ENCODE assay signal across 19 cellular contexts in the genomic region with DNA sequence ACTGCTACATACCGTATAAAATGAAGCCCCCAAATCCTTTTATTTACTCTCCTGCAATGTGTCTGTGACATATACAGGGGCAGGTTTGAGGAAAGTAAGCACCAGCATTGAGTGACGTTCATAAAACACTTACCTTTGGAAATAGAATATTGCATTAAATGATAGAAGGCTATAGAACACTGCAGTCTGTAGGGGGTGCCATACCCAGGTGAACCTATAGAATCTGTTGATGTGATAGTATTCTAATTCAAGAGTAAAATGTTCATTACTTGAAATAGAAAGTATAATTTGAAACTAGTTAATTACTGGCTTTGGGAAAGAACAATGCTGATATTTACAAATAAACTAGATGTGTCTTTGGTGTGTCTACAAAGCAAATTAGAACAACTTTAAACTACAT. TPM values are rescaled to one million over a fixed set of nuclear protein-coding genes. Genes with fewer than 3 reads are reported as not detected.
DNase-seq lines count a peak whose midpoint lies in the region; ATAC-seq and TF ChIP-seq lines count a peak whose summit lies in the region.
"Had no signal": no experiment of that assay in that cellular context is flagged by ENCODE, and none has a peak within 500 bp of the region (broad histone marks: within the 10 kb centered on the region; RNA-seq: fewer than 3 reads in every experiment).

No MANE protein-coding gene starts in this region.

- H2AFZ ChIP-seq in OCI-LY7 (ENCODE audit: low read length) = no peak overlapping the region

- H3K79me2 ChIP-seq in OCI-LY7 (ENCODE audit: insufficient read depth, low read depth, low read length) = no peaks in the 10 kb centered on the region

- peak; percentile 57 for TF ChIP-seq CTCF in OCI-LY7 (conservative IDR thresholded peaks at IDR 0.05; ENCODE audit: low read length)
- peak; percentile 28 for TF ChIP-seq CTCF in retinal pigment epithelial cell (conservative IDR thresholded peaks at IDR 0.05; ENCODE audit: low read depth, low read length)

- BruUV-seq in OCI-LY7 (replicated peaks; lab: Mats Ljungman, UMichigan) = no TSS peak

- H3K36me3 ChIP-seq in OCI-LY7 (ENCODE audit: insufficient read depth, low read length) = no peaks in the 10 kb centered on the region
- H3K36me3 ChIP-seq: BLaER1 had no signal

- no peaks in the 10 kb centered on the region for H3K4me1 ChIP-seq in OCI-LY7 (ENCODE audit: insufficient read depth, low read length, poor library complexity, severe bottlenecking)
- H3K4me1 ChIP-seq: BLaER1, testis had no signal

- ATAC-seq in Right ventricle myocardium inferior = no peak
- ATAC-seq: activated CD4-positive, alpha-beta T cell treated with anti-CD3 and anti-CD28 coated beads for 36 hours; HepG2; left colon had no signal

- no peaks in the 10 kb centered on the region for H3K9me3 ChIP-seq in OCI-LY7 (ENCODE audit: low read length)
- H3K9me3 ChIP-seq: testis had no signal

- no peaks in the 10 kb centered on the region for H3K9me2 ChIP-seq in OCI-LY7 (ENCODE audit: insufficient read depth, low read length)

- no peak overlapping the region for H3K4me2 ChIP-seq in OCI-LY7 (ENCODE audit: low read length)
- H3K4me2 ChIP-seq: BLaER1 had no signal

- H4K20me1 ChIP-seq in OCI-LY7 (ENCODE audit: insufficient read depth, low read length) = no peaks in the 10 kb centered on the region
- H4K20me1 ChIP-seq: BLaER1 had no signal

- DNase-seq in DMS53 (lab: John Stamatoyannopoulos, UW) = peak; percentile 24
- no peak for DNase-seq in DMS53 treated with DMSO at 0.1 percent for 48 hours (lab: John Stamatoyannopoulos, UW; ENCODE audit: unreplicated experiment)
- no peak for DNase-seq in OCI-LY7 (ENCODE audit: low spot score)
- peak; percentile 7 for DNase-seq in dermis blood vessel endothelial cell
- no peak for DNase-seq in retinal pigment epithelial cell (ENCODE audit: low read depth)
- no peak for DNase-seq in islet precursor cell
- DNase-seq in GM03348 (ENCODE audit: low spot score) = no peak
- DNase-seq in Right ventricle myocardium inferior (ENCODE audit: missing footprints) = no peak
- DNase-seq: 8988T; activated CD4-positive, alpha-beta T cell treated with anti-CD3 and anti-CD28 coated beads for 36 hours; effector memory CD4-positive, alpha-beta T cell; left colon; NCI-H1930; NCI-H446; testis had no signal

- no peak overlapping the region for H3K27ac ChIP-seq in OCI-LY7 (ENCODE audit: low read depth, low read length, poor library complexity, severe bottlenecking)
- H3K27ac ChIP-seq: BLaER1, testis had no signal

- intact Hi-C loops in OCI-LY7 (cut with micrococcal nuclease; ENCODE audit: unreplicated experiment) (no loop called here), Right ventricle myocardium inferior (cut with DNase I) (no loop called here)

- POLR2A ChIA-PET in OCI-LY7 (lab: Charles Lee) = no interaction called here

- H3K4me3 ChIP-seq in OCI-LY7 (ENCODE audit: low read depth, low read length, poor library complexity, severe bottlenecking) = no peak overlapping the region
- H3K4me3 ChIP-seq in retinal pigment epithelial cell (ENCODE audit: low read length) = no peak overlapping the region
- H3K4me3 ChIP-seq: BLaER1, testis had no signal

- CTCF ChIA-PET in OCI-LY7 (lab: Charles Lee; ENCODE audit: unreplicated experiment) = no interaction called here

RNA-seq across cellular contexts. Expression of gene PRL, which starts 47.0 kb away (rescaled TPM):
- total RNA-seq in OCI-LY7 (2014; rRNA removed; shearing (Covaris generic)) = not detected in 2 replicates
- total RNA-seq in OCI-LY7 (2022) (not detected in 2 replicates), dermis blood vessel endothelial cell (not detected in 2 replicates), Right ventricle myocardium inferior (not detected)
- total RNA-seq: activated CD4-positive, alpha-beta T cell treated with anti-CD3 and anti-CD28 coated beads for 36 hours; activated T-helper 2 cell treated with anti-CD3 and anti-CD28 coated beads, Interferon-gamma antibody, Interleukin-2, Interleukin-4, amounts not matched to agents 10 μg/mL and 5 μg/mL and 100 μg/mL, durations not matched to agents 14 hours and 24 hours and 36 hours; HepG2; left colon; mononuclear cell had no signal

Comparison
In these comparisons a context has a peak if more than half of its experiments do, and no peak if none do; other contexts are left out.
1. DNase-seq: peak in DMS53 (single experiment) and dermis blood vessel endothelial cell (single experiment); none in DMS53 treated with DMSO at 0.1 percent for 48 hours (single experiment), OCI-LY7 (single experiment), retinal pigment epithelial cell (single experiment), islet precursor cell (single experiment), GM03348 (single experiment) and Right ventricle myocardium inferior (single experiment).